Comparison of ENCODE assay signal across 8 cellular contexts in the genomic region with DNA sequence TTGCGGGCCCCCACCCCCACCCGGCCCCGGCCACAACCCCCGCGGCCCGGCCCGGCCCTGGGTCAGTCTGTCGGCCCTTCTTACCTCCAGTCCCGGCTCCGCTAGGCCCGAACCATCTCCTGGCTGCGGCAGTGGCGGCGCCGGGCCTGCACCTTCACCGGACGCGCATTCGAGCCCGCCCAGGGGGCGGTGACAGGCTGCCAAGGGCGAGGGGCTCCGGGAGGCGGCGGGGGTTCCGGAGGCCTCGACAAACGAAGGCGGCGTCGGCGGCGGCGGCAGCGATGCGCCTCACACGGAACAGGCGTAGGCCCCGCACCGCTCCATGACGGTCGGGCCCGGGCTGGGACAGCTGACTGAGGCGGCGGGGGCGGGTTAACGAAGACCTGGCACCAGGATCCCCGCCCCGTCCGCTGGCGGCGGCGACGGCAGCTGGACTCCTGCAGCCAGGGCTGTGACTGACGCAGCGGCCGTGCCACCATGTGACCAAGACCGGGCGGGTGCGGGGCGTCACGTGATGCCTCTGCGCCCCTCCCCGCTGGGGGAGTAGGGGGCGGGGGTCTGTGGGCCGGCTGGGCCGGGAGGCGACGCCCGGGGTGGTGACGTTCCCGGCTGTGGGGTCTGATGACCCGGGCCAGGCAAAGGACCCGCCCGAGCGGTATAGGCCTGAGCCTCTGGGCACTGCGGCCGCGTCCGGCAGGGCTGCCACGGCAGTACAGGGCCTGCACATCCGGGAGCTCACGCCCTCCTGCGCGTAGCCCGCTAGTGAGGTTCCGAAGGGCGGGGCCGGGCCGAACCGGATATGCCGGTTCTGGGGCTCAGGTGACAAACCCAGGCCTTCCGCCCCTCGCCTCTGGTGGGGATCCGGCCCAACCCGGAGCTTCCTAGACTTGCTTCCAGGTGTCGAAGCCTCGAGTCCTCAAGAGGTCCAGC. TPM values are rescaled to one million over a fixed set of nuclear protein-coding genes. Genes with fewer than 3 reads are reported as not detected.
A peak's percentile ranks its signal among the peaks of the same experiment; 100 is the strongest.
DNase-seq lines count a peak whose midpoint lies in the region; ATAC-seq and TF ChIP-seq lines count a peak whose summit lies in the region.

A gene with protein sequence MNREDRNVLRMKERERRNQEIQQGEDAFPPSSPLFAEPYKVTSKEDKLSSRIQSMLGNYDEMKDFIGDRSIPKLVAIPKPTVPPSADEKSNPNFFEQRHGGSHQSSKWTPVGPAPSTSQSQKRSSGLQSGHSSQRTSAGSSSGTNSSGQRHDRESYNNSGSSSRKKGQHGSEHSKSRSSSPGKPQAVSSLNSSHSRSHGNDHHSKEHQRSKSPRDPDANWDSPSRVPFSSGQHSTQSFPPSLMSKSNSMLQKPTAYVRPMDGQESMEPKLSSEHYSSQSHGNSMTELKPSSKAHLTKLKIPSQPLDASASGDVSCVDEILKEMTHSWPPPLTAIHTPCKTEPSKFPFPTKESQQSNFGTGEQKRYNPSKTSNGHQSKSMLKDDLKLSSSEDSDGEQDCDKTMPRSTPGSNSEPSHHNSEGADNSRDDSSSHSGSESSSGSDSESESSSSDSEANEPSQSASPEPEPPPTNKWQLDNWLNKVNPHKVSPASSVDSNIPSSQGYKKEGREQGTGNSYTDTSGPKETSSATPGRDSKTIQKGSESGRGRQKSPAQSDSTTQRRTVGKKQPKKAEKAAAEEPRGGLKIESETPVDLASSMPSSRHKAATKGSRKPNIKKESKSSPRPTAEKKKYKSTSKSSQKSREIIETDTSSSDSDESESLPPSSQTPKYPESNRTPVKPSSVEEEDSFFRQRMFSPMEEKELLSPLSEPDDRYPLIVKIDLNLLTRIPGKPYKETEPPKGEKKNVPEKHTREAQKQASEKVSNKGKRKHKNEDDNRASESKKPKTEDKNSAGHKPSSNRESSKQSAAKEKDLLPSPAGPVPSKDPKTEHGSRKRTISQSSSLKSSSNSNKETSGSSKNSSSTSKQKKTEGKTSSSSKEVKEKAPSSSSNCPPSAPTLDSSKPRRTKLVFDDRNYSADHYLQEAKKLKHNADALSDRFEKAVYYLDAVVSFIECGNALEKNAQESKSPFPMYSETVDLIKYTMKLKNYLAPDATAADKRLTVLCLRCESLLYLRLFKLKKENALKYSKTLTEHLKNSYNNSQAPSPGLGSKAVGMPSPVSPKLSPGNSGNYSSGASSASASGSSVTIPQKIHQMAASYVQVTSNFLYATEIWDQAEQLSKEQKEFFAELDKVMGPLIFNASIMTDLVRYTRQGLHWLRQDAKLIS (minus strand): TSS at position 460 of the 930 bp plus-strand sequence. CDS start 26,445 bp downstream, outside the sequence.

- H3K9me3 ChIP-seq in PC-9 (ENCODE audit: insufficient read depth, low read depth), result no peaks in the 10 kb centered on the region
- no peaks in the 10 kb centered on the region for H3K9me3 ChIP-seq in esophagus muscularis mucosa

- ATAC-seq in GM21526 (IDR thresholded peaks at IDR 0.05; ENCODE audit: low FRiP score, unreplicated experiment), result peak; percentile 92

- BruUV-seq in PC-9 (replicated peaks; lab: Mats Ljungman, UMichigan), result no TSS peak

- H3K27ac ChIP-seq in PC-9, result peak within 1 kb of the TSS; percentile 82
- peak within 1 kb of the TSS; percentile 97 to 100 (median 100) for H3K27ac ChIP-seq in esophagus muscularis mucosa (replicated peaks in 1 of 4)

- H3K36me3 ChIP-seq in PC-9 (ENCODE audit: low read depth), result no peaks in the 10 kb centered on the region
- H3K36me3 ChIP-seq in esophagus muscularis mucosa, result no peaks in the 10 kb centered on the region

- peak within 1 kb of the TSS; percentile 80 for H3K4me3 ChIP-seq in PC-9
- peak within 1 kb of the TSS; percentile 73 to 99 (median 86) for H3K4me3 ChIP-seq in esophagus muscularis mucosa

- peaks cover 8% of the 10 kb centered on the region for H3F3A ChIP-seq in PC-9 (ENCODE audit: insufficient read depth, low read depth)

- TF ChIP-seq CTCF in PC-9 (conservative IDR thresholded peaks at IDR 0.05), result no peak
- TF ChIP-seq CTCF in esophagus muscularis mucosa (IDR thresholded peaks at IDR 0.05), result peak in 1 of 3 experiments; percentile 4

- TF ChIP-seq EP300 in esophagus muscularis mucosa (IDR thresholded peaks at IDR 0.05), result no peak

- no peaks in the 10 kb centered on the region for H3K9me2 ChIP-seq in PC-9 (ENCODE audit: insufficient read depth)

- DNase-seq in DMS114 treated with DMSO at 0.1 percent for 48 hours (lab: John Stamatoyannopoulos, UW; ENCODE audit: unreplicated experiment) (peak; percentile 87), HuH-7.5 (ENCODE audit: low spot score) (peak; percentile 89), PC-9 (peak; percentile 86 to 97), esophagus muscularis mucosa (ENCODE audit: extremely low spot score) (peak; percentile 99), myocyte (ENCODE audit: low read depth) (peak; percentile 98)
- peak; percentile 91 to 93 for DNase-seq in activated T-cell treated with anti-CD3 and anti-CD28 coated beads, Interleukin-2, amount 50 U/mL, for 48 hours
- DNase-seq in stimulated activated CD8-positive, alpha-beta memory T cell treated with anti-CD3 and anti-CD28 coated beads, Interleukin-7, amount 100 ng/mL, for 48 hours (ENCODE audit: extremely low read depth in 1 of 2, low read depth in 1 of 2), result peak; percentile 85 to 88

- H3K4me2 ChIP-seq in PC-9, result peak within 1 kb of the TSS; percentile 96

- H3K4me1 ChIP-seq in PC-9 (replicated peaks; ENCODE audit: insufficient read depth), result peaks cover 23% of the 10 kb centered on the region
- peaks cover 10 to 45% (median 42%) of the 10 kb centered on the region in 4 donors for H3K4me1 ChIP-seq in esophagus muscularis mucosa

- peaks cover 48% of the 10 kb centered on the region for H3K79me2 ChIP-seq in PC-9 (ENCODE audit: low read depth)

- H3K27me3 ChIP-seq in PC-9 (ENCODE audit: insufficient read depth, low read depth), result no peaks in the 10 kb centered on the region
- peaks cover 0 to 4% (median 0%) of the 10 kb centered on the region in 4 donors for H3K27me3 ChIP-seq in esophagus muscularis mucosa

- H4K20me1 ChIP-seq in PC-9 (ENCODE audit: insufficient read depth), result peaks cover 30% of the 10 kb centered on the region

- POLR2A ChIA-PET in PC-9 (lab: Charles Lee; ENCODE audit: unreplicated experiment), result interaction anchor here (0.5 to 0.7 kb wide), 5 partner anchors 12 to 531 kb away, joined by 3 to 5 read pairs (median 3); no protein-coding TSS in a partner anchor

- intact Hi-C loops in PC-9 (cut with micrococcal nuclease; ENCODE audit: unreplicated experiment) (loop anchor here (2.0 kb wide), 2 partner anchors 63 to 87 kb away; a partner anchor contains a TSS), esophagus muscularis mucosa (cut with DNase I) (loop anchor here (5.0 to 10.0 kb wide), 2 partner anchors 61 to 89 kb away; a partner anchor contains a TSS)

- H2AFZ ChIP-seq in PC-9, result peak within 1 kb of the TSS; percentile 92

- 2% methylated on average over 7 of the region's 98 CpGs for WGBS in esophagus muscularis mucosa

- peak; percentile 96 for TF ChIP-seq POLR2A in esophagus muscularis mucosa (IDR thresholded peaks at IDR 0.05; ENCODE audit: low read depth)

- CTCF ChIA-PET in PC-9 (lab: Charles Lee), result no interaction called here

RNA-seq across cellular contexts. Expression of the gene that starts here (rescaled TPM):
- total RNA-seq in PC-9 (2021) (59.5 and 64.5 TPM in 2 replicates), esophagus muscularis mucosa (10 to 100 TPM; 56.1 to 74.1 (median 63.0) TPM), myocyte (87.9 and 98.6 TPM in 2 replicates)
- polyA plus RNA-seq in myocyte (2012), result 35.7 TPM

Comparison
In these comparisons a context has a peak if more than half of its experiments do, and no peak if none do; other contexts are left out.
1. Peak in every context shown above with its lines: DNase-seq, ATAC-seq, H3K4me3 ChIP-seq and H3K27ac ChIP-seq.